In genomic region chr6:41423002-41423401, GRCh38 we compare ENCODE assay signal across 21 cellular contexts.
DNase-seq lines count a peak whose midpoint lies in the region; ATAC-seq and TF ChIP-seq lines count a peak whose summit lies in the region.
"Had no signal": no experiment of that assay in that cellular context is flagged by ENCODE, and none has a peak within 500 bp of the region (broad histone marks: within the 10 kb centered on the region; RNA-seq: fewer than 3 reads in every experiment).

No MANE protein-coding gene starts in this region.

- no peak overlapping the region for H3K27ac ChIP-seq in BLaER1
- H3K27ac ChIP-seq in HEK293 (ENCODE audit: extremely low read depth, low read depth, low read length): no peak overlapping the region
- H3K27ac ChIP-seq: BLaER1 treated with 17β-estradiol and CSF1 and Interleukin-3, amounts not matched to agents 10 nM and 100 nM; C4-2B had no signal

- H3K36me3 Mint-ChIP-seq in nephron (ENCODE audit: low read depth): no peaks in the 10 kb centered on the region
- H3K36me3 Mint-ChIP-seq: CD8-positive, alpha-beta T cell had no signal

- H3K4me1 ChIP-seq in BLaER1 (peaks cover 33% of the 10 kb centered on the region), HEK293 (ENCODE audit: control insufficient read depth, insufficient read depth, low read length) (no peaks in the 10 kb centered on the region; the same call in 1 of the 2 replicates)
- H3K4me1 ChIP-seq: BE2C had no signal

- H3K9me3 ChIP-seq in BLaER1: peaks cover 11% of the 10 kb centered on the region
- no peaks in the 10 kb centered on the region for H3K9me3 ChIP-seq in HEK293 (ENCODE audit: control insufficient read depth, insufficient read depth, low read depth, low read length)
- H3K9me3 ChIP-seq: BE2C had no signal

- peaks cover 32% of the 10 kb centered on the region for H3K27me3 ChIP-seq in BLaER1

- H3K36me3 ChIP-seq in BLaER1 (no peaks in the 10 kb centered on the region), HEK293 (ENCODE audit: control insufficient read depth in 2 of 2, insufficient read depth in 1 of 2, low read length in 2 of 2) (no peaks in the 10 kb centered on the region)
- H3K36me3 ChIP-seq: BE2C had no signal

- peak overlapping the region; percentile 18 to 68 (median 28) for H3K27ac Mint-ChIP-seq in nephron
- H3K27ac Mint-ChIP-seq: CD4-positive, alpha-beta T cell; CD8-positive, alpha-beta T cell had no signal

- H3K4me3 Mint-ChIP-seq in nephron: no peak overlapping the region
- H3K4me3 Mint-ChIP-seq: CD4-positive, alpha-beta T cell; CD8-positive, alpha-beta T cell had no signal

- no peaks in the 10 kb centered on the region for H3K9me3 Mint-ChIP-seq in nephron
- H3K9me3 Mint-ChIP-seq: CD4-positive, alpha-beta T cell; CD8-positive, alpha-beta T cell had no signal

- H3K4me2 ChIP-seq in BLaER1: peak overlapping the region; percentile 41; the same call in 1 of the 2 replicates

- no peak overlapping the region for H3K9ac ChIP-seq in BLaER1
- H3K9ac ChIP-seq: BLaER1 treated with 17β-estradiol and CSF1 and Interleukin-3, amounts not matched to agents 10 nM and 100 nM had no signal

- H3K4me1 Mint-ChIP-seq in nephron: peaks cover 29% of the 10 kb centered on the region

- H3K4me3 ChIP-seq in BLaER1 (no peak overlapping the region), HEK293 (ENCODE audit: low read depth, low read length) (no peak overlapping the region)
- H3K4me3 ChIP-seq: BLaER1 treated with 17β-estradiol and CSF1 and Interleukin-3, amounts not matched to agents 10 nM and 100 nM; GM12878 had no signal

- POLR2A ChIA-PET in HEK293 (lab: Yijun Ruan, JAX): interaction anchor here (0.6 kb wide), 1 partner anchor 72 kb away, joined by 3 read pairs; no protein-coding TSS in a partner anchor

- peaks cover 46% of the 10 kb centered on the region for H3K27me3 Mint-ChIP-seq in nephron (ENCODE audit: low read depth)

- CTCF ChIA-PET in HEK293 (lab: Yijun Ruan, JAX): interaction anchor here (0.6 to 9.2 kb wide), 14 partner anchors 10 to 259 kb away, joined by 3 to 118 read pairs (median 8); no protein-coding TSS in a partner anchor

- no peak for ATAC-seq in GM19023 (IDR thresholded peaks at IDR 0.05; ENCODE audit: unreplicated experiment)
- ATAC-seq: CD8-positive, alpha-beta T cell; GM12878 had no signal

- TF ChIP-seq CTCF in HEK293 (tag by site-specific recombination; IDR thresholded peaks at IDR 0.05): no peak
- no peak for TF ChIP-seq CTCF in nephron (IDR thresholded peaks at IDR 0.05; ENCODE audit: unreplicated experiment in 3 of 3)

- no peak for DNase-seq in NCI-H2196 treated with DMSO at 0.1 percent for 48 hours (lab: John Stamatoyannopoulos, UW; ENCODE audit: unreplicated experiment)
- DNase-seq in activated CD4-positive, alpha-beta T cell treated with anti-CD3 and anti-CD28 coated beads, Interleukin-2, amount 50 U/mL, for 4 hours: no peak
- DNase-seq: 8988T; ACHN; BE2C; CD4-positive, alpha-beta T cell; CD8-positive, alpha-beta T cell; COR-L47; DMS 273 treated with DMSO at 0.1 percent for 48 hours; DMS153; DMS53; DND-41; EL; GDM1 had no signal

- H4K20me1 ChIP-seq in BLaER1: peaks cover 18% of the 10 kb centered on the region

TF ChIP-seq in HEK293, 187 proteins besides CTCF, POLR2A, EP300 and RAD21:
- no peak for TF ChIP-seq ZNF175 (tag by site-specific recombination; IDR thresholded peaks at IDR 0.05)
- no peak for TF ChIP-seq ZNF239 (tag by site-specific recombination; IDR thresholded peaks at IDR 0.05)
- peak; percentile 75 for TF ChIP-seq ZNF664 (tag by site-specific recombination; IDR thresholded peaks at IDR 0.05)
- TF ChIP-seq MYNN (tag by site-specific recombination; IDR thresholded peaks at IDR 0.05; ENCODE audit: borderline replicate concordance): no peak
